15 cellular contexts compared by ENCODE assay signal in genomic region chr17:8649157-8650118, GRCh38. TPM values are rescaled to one million over a fixed set of nuclear protein-coding genes. Genes with fewer than 3 reads are reported as not detected.
DNase-seq lines count a peak whose midpoint lies in the region; ATAC-seq and TF ChIP-seq lines count a peak whose summit lies in the region.
"Had no signal": no experiment of that assay in that cellular context is flagged by ENCODE, and none has a peak within 500 bp of the region (broad histone marks: within the 10 kb centered on the region; RNA-seq: fewer than 3 reads in every experiment).

No MANE protein-coding gene starts in this region.

- no peak overlapping the region for H3K4me3 Mint-ChIP-seq in activated CD8-positive, alpha-beta T cell treated with anti-CD3 and anti-CD28 coated beads for 36 hours
- H3K4me3 Mint-ChIP-seq: activated naive CD4-positive, alpha-beta T cell treated with anti-CD3 and anti-CD28 coated beads, Interleukin-2, amount 50 U/mL, for 24 hours had no signal

- no peaks in the 10 kb centered on the region for H3K4me1 Mint-ChIP-seq in activated CD8-positive, alpha-beta T cell treated with anti-CD3 and anti-CD28 coated beads for 36 hours (ENCODE audit: low read depth)
- H3K4me1 Mint-ChIP-seq: activated naive CD4-positive, alpha-beta T cell treated with anti-CD3 and anti-CD28 coated beads, Interleukin-2, amount 50 U/mL, for 24 hours had no signal

- H3K36me3 Mint-ChIP-seq in activated CD8-positive, alpha-beta T cell treated with anti-CD3 and anti-CD28 coated beads for 36 hours (ENCODE audit: low read depth) = no peaks in the 10 kb centered on the region
- H3K36me3 Mint-ChIP-seq: activated naive CD4-positive, alpha-beta T cell treated with anti-CD3 and anti-CD28 coated beads, Interleukin-2, amount 50 U/mL, for 24 hours had no signal

- ATAC-seq in thoracic aorta (ENCODE audit: insufficient number of reproducible peaks, low FRiP score, low read depth) = peak; percentile 98
- ATAC-seq in activated CD8-positive, alpha-beta T cell treated with anti-CD3 and anti-CD28 coated beads for 36 hours = no peak
- ATAC-seq in HG02642 (IDR thresholded peaks at IDR 0.05; ENCODE audit: poor library complexity, unreplicated experiment) = no peak

- POLR2A ChIA-PET in activated CD8-positive, alpha-beta T cell treated with anti-CD3 and anti-CD28 coated beads for 36 hours (lab: Charles Lee) = interaction anchor here (0.5 kb wide), 1 partner anchor 593 kb away, joined by 3 read pairs; no protein-coding TSS in a partner anchor

- peak overlapping the region; percentile 88 to 97 for H3K27ac ChIP-seq in thoracic aorta
- H3K27ac ChIP-seq: parathyroid adenoma had no signal

- no peak overlapping the region for H3K27ac Mint-ChIP-seq in activated CD8-positive, alpha-beta T cell treated with anti-CD3 and anti-CD28 coated beads for 36 hours
- H3K27ac Mint-ChIP-seq: activated naive CD4-positive, alpha-beta T cell treated with anti-CD3 and anti-CD28 coated beads, Interleukin-2, amount 50 U/mL, for 24 hours had no signal

- peaks cover 11% of the 10 kb centered on the region for H3K4me1 ChIP-seq in adipocyte (ENCODE audit: control insufficient read depth, insufficient read depth, low read length)
- H3K4me1 ChIP-seq in thoracic aorta (ENCODE audit: control insufficient read depth in 1 of 2, low read depth in 2 of 2) = peaks cover 15 to 42% of the 10 kb centered on the region in 2 donors
- H3K4me1 ChIP-seq: parathyroid adenoma had no signal

- no peaks in the 10 kb centered on the region for H3K27me3 ChIP-seq in adipocyte (replicated peaks; ENCODE audit: control insufficient read depth, insufficient read depth, low read length)
- H3K27me3 ChIP-seq in thoracic aorta (replicated peaks; ENCODE audit: insufficient read depth) = no peaks in the 10 kb centered on the region

- H3K9me3 ChIP-seq in adipocyte (ENCODE audit: control insufficient read depth, low read length) (no peaks in the 10 kb centered on the region), thoracic aorta (no peaks in the 10 kb centered on the region)

- intact Hi-C loops in activated CD8-positive, alpha-beta T cell treated with anti-CD3 and anti-CD28 coated beads for 36 hours (cut with micrococcal nuclease) = no loop called here

- H3K9ac ChIP-seq in adipocyte (ENCODE audit: low read length) = no peak overlapping the region
- H3K9ac ChIP-seq: parathyroid adenoma had no signal

- H3K27me3 Mint-ChIP-seq in activated CD8-positive, alpha-beta T cell treated with anti-CD3 and anti-CD28 coated beads for 36 hours = peaks cover 18% of the 10 kb centered on the region

- H3K4me3 ChIP-seq in adipocyte (ENCODE audit: low read length) (no peak overlapping the region), foreskin fibroblast (ENCODE audit: low read depth in 1 of 2, low read length in 2 of 2) (no peak overlapping the region), thoracic aorta (peak overlapping the region; percentile 44)

- no peaks in the 10 kb centered on the region for H3K9me3 Mint-ChIP-seq in activated CD8-positive, alpha-beta T cell treated with anti-CD3 and anti-CD28 coated beads for 36 hours
- H3K9me3 Mint-ChIP-seq: activated naive CD4-positive, alpha-beta T cell treated with anti-CD3 and anti-CD28 coated beads, Interleukin-2, amount 50 U/mL, for 24 hours had no signal

- DNase-seq in GM04503 (ENCODE audit: low read depth) (peak; percentile 94), adipocyte (ENCODE audit: low read depth) (peak; percentile 94), foreskin fibroblast (peak; percentile 78 to 79), thoracic aorta (ENCODE audit: low spot score) (peak; percentile 79), A172 (ENCODE audit: low spot score) (no peak)
- no peak for DNase-seq in activated CD8-positive, alpha-beta T cell treated with anti-CD3 and anti-CD28 coated beads for 36 hours
- DNase-seq: H7; NCI-H1417; NCI-H69; RPMI8226; stimulated activated CD4-positive, alpha-beta T cell treated with anti-CD3 and anti-CD28 coated beads, Interleukin-4, amount 100 ng/mL, for 24 hours; stimulated activated naive CD4-positive, alpha-beta T cell treated with Interleukin-2 at 50 U/mL for 16 hours had no signal

- H3K36me3 ChIP-seq in adipocyte (ENCODE audit: control insufficient read depth, insufficient read depth, low read length, severe bottlenecking) = no peaks in the 10 kb centered on the region
- H3K36me3 ChIP-seq in thoracic aorta = no peaks in the 10 kb centered on the region

- CTCF ChIA-PET in activated CD8-positive, alpha-beta T cell treated with anti-CD3 and anti-CD28 coated beads for 36 hours (lab: Charles Lee) = interaction anchor here (1.1 to 1.4 kb wide), 2 partner anchors 14 to 137 kb away, joined by 3 to 4 read pairs; no protein-coding TSS in a partner anchor

- TF ChIP-seq CTCF in foreskin fibroblast (IDR thresholded peaks at IDR 0.05; ENCODE audit: low read depth, low read length) (no peak), thoracic aorta (IDR thresholded peaks at IDR 0.05) (no peak)
- no peak for TF ChIP-seq CTCF in activated CD8-positive, alpha-beta T cell treated with anti-CD3 and anti-CD28 coated beads for 36 hours (IDR thresholded peaks at IDR 0.05)

RNA-seq across cellular contexts. Expression of gene MYH10, which starts 18.9 kb away (rescaled TPM):
- 1,000 to 10,000 TPM; 1,436 to 1,719 TPM for total RNA-seq in thoracic aorta
- total RNA-seq in activated CD8-positive, alpha-beta T cell treated with anti-CD3 and anti-CD28 coated beads for 36 hours = 10 to 100 TPM; 19.9 to 23.7 TPM
- total RNA-seq in A172 (2014; rRNA removed; shearing (Covaris generic)) = 47.1 and 72.1 TPM in 2 replicates

Comparison
In these comparisons a context has a peak if more than half of its experiments do, and no peak if none do; other contexts are left out.
1. DNase-seq: peak in GM04503 (single experiment), adipocyte (single experiment), foreskin fibroblast (2 of 2) and thoracic aorta (single experiment); none in activated CD8-positive, alpha-beta T cell treated with anti-CD3 and anti-CD28 coated beads for 36 hours (single experiment) and A172 (single experiment).
2. RNA of gene MYH10, which starts 18.9 kb away (total RNA-seq): 1,436 to 1,719 TPM in thoracic aorta; 47.1 to 72.1 TPM in A172 and 19.9 to 23.7 TPM in activated CD8-positive, alpha-beta T cell treated with anti-CD3 and anti-CD28 coated beads for 36 hours; every median in the first group is over 10 times any median in the second.